ENCODE assay signal across 1 cellular context in the genomic region with DNA sequence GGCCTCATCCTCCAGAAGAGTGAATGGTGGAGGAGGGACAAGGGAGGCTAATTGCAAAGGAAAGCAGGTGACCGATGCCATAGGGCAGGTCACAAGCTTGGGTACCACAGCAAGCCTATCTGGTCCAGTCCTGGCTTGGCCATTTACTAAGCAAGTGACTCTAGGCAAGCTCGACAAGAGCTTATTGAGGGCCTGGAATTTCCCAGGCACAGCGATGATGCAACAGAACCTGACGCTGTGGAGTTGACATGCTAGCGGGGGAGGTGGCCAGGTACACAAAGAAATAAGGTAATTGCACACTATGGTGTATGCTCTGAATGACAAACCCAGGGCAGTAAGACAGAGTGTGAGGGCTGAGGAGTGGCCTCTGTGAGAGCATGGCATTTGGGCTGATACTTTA.
TF ChIP-seq lines count a peak whose summit lies in the region.

No MANE protein-coding gene starts in this region.

TF ChIP-seq in HepG2, 621 proteins besides CTCF, POLR2A, EP300 and RAD21 (continued from another document and continues in another):
- TF ChIP-seq AHDC1 (CRISPR knock-in tag; IDR thresholded peaks at IDR 0.05; ENCODE audit: borderline replicate concordance) (no peak), NFIB (CRISPR knock-in tag; IDR thresholded peaks at IDR 0.05; ENCODE audit: borderline replicate concordance) (no peak), GLMP (CRISPR knock-in tag; IDR thresholded peaks at IDR 0.05; ENCODE audit: borderline replicate concordance) (no peak), ZFAT (CRISPR knock-in tag; conservative IDR thresholded peaks at IDR 0.05) (no peak), ZNF672 (CRISPR knock-in tag; IDR thresholded peaks at IDR 0.05) (no peak), HNF1A (IDR thresholded peaks at IDR 0.05; ENCODE audit: low read depth) (no peak), HNF1A (CRISPR knock-in tag; IDR thresholded peaks at IDR 0.05; ENCODE audit: borderline replicate concordance) (no peak), ZNF33B (CRISPR knock-in tag; IDR thresholded peaks at IDR 0.05) (no peak), ZKSCAN5 (CRISPR knock-in tag; IDR thresholded peaks at IDR 0.05) (no peak), TEAD3 (CRISPR knock-in tag; optimal IDR thresholded peaks at IDR 0.05; ENCODE audit: borderline replicate concordance) (peak; percentile 92), FOXA1 (IDR thresholded peaks at IDR 0.05) (no peak), FOXA1 (CRISPR knock-in tag; IDR thresholded peaks at IDR 0.05) (peak; percentile 84), NAIF1 (CRISPR knock-in tag; IDR thresholded peaks at IDR 0.05; ENCODE audit: borderline replicate concordance) (no peak), NPAS2 (CRISPR knock-in tag; IDR thresholded peaks at IDR 0.05; ENCODE audit: borderline replicate concordance) (no peak), TRIM22 (IDR thresholded peaks at IDR 0.05) (no peak), ZNF737 (CRISPR knock-in tag; IDR thresholded peaks at IDR 0.05; ENCODE audit: borderline replicate concordance) (no peak), ZFY (CRISPR knock-in tag; IDR thresholded peaks at IDR 0.05) (peak; percentile 33; the same call in 1 of the 2 replicates), NFKB2 (CRISPR knock-in tag; IDR thresholded peaks at IDR 0.05; ENCODE audit: borderline replicate concordance) (no peak), ZNF496 (CRISPR knock-in tag; IDR thresholded peaks at IDR 0.05; ENCODE audit: insufficient replicate concordance) (no peak), IKZF5 (CRISPR knock-in tag; IDR thresholded peaks at IDR 0.05) (no peak), ZNF160 (CRISPR knock-in tag; IDR thresholded peaks at IDR 0.05) (no peak), XRCC5 (optimal IDR thresholded peaks at IDR 0.05; ENCODE audit: low read length) (no peak), RXRB (CRISPR knock-in tag; IDR thresholded peaks at IDR 0.05; ENCODE audit: borderline replicate concordance) (peak; percentile 47; the same call in 1 of the 2 replicates), ZBTB7A (CRISPR knock-in tag; IDR thresholded peaks at IDR 0.05) (no peak), SKIL (CRISPR knock-in tag; IDR thresholded peaks at IDR 0.05; ENCODE audit: borderline replicate concordance) (no peak), RFX3 (CRISPR knock-in tag; IDR thresholded peaks at IDR 0.05) (no peak), CBFB (CRISPR knock-in tag; IDR thresholded peaks at IDR 0.05) (no peak), IRX3 (CRISPR knock-in tag; IDR thresholded peaks at IDR 0.05; ENCODE audit: borderline replicate concordance, low read depth) (no peak), ELF1 (CRISPR knock-in tag; IDR thresholded peaks at IDR 0.05) (no peak), TAF15 (IDR thresholded peaks at IDR 0.05; ENCODE audit: low read depth, low read length, poor library complexity, severe bottlenecking) (no peak), ZNF761 (CRISPR knock-in tag; conservative IDR thresholded peaks at IDR 0.05) (no peak), MAFG (CRISPR knock-in tag; IDR thresholded peaks at IDR 0.05) (no peak), YEATS2 (CRISPR knock-in tag; IDR thresholded peaks at IDR 0.05; ENCODE audit: borderline replicate concordance) (0 out of 2 replicates have a peak, but pooled peaks have one; percentile 41)
- TF ChIP-seq, protein P1, sequence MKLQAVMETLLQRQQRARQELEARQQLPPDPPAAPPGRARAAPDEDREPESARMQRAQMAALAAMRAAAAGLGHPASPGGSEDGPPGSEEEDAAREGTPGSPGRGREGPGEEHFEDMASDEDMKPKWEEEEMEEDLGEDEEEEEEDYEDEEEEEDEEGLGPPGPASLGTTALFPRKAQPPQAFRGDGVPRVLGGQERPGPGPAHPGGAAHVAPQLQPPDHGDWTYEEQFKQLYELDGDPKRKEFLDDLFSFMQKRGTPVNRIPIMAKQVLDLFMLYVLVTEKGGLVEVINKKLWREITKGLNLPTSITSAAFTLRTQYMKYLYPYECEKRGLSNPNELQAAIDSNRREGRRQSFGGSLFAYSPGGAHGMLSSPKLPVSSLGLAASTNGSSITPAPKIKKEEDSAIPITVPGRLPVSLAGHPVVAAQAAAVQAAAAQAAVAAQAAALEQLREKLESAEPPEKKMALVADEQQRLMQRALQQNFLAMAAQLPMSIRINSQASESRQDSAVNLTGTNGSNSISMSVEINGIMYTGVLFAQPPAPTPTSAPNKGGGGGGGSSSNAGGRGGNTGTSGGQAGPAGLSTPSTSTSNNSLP (IDR thresholded peaks at IDR 0.05; ENCODE audit: low read depth, low read length): no peak
- TF ChIP-seq, protein P2, sequence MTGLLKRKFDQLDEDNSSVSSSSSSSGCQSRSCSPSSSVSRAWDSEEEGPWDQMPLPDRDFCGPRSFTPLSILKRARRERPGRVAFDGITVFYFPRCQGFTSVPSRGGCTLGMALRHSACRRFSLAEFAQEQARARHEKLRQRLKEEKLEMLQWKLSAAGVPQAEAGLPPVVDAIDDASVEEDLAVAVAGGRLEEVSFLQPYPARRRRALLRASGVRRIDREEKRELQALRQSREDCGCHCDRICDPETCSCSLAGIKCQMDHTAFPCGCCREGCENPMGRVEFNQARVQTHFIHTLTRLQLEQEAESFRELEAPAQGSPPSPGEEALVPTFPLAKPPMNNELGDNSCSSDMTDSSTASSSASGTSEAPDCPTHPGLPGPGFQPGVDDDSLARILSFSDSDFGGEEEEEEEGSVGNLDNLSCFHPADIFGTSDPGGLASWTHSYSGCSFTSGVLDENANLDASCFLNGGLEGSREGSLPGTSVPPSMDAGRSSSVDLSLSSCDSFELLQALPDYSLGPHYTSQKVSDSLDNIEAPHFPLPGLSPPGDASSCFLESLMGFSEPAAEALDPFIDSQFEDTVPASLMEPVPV (CRISPR knock-in tag; IDR thresholded peaks at IDR 0.05): no peak
- TF ChIP-seq, protein P3, sequence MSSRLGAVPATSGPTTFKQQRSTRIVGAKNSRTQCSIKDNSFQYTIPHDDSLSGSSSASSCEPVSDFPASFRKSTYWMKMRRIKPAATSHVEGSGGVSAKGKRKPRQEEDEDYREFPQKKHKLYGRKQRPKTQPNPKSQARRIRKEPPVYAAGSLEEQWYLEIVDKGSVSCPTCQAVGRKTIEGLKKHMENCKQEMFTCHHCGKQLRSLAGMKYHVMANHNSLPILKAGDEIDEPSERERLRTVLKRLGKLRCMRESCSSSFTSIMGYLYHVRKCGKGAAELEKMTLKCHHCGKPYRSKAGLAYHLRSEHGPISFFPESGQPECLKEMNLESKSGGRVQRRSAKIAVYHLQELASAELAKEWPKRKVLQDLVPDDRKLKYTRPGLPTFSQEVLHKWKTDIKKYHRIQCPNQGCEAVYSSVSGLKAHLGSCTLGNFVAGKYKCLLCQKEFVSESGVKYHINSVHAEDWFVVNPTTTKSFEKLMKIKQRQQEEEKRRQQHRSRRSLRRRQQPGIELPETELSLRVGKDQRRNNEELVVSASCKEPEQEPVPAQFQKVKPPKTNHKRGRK (CRISPR knock-in tag; IDR thresholded peaks at IDR 0.05): no peak
